ENCODE assay signal across 23 cellular contexts in the genomic region with DNA sequence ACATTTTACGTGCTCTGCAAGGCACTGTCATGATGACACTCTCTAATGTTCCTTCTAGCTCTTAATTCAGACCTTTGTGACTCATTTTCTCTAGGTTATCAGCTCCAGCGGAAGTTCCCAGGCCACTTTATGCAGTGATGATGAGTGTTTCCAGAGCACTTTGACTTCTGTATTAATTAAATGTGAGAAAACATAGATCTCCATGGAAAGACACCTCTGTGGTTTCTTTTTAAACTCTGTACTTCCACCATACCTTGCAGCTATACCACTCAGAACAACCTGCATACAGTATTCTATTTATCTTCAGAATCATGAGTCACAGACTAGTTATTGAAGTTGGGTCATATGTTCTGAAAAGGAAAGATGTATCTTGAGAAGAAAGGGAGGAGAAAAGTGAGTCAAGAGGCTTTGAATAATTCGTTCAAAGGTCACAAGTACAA.
"Had no signal": no experiment of that assay in that cellular context is flagged by ENCODE, and none has a peak within 500 bp of the region (broad histone marks: within the 10 kb centered on the region; RNA-seq: fewer than 3 reads in every experiment).

No MANE protein-coding gene starts in this region.

- H3K4me3 ChIP-seq: ascending aorta, sigmoid colon, spleen, thoracic aorta, upper lobe of left lung had no signal

- H3K36me3 ChIP-seq: ascending aorta, brain microvascular endothelial cell, sigmoid colon, spleen, thoracic aorta, upper lobe of left lung, WERI-Rb-1 had no signal

- H3K9me3 ChIP-seq: ascending aorta, sigmoid colon, spleen, thoracic aorta, upper lobe of left lung had no signal

- H3K4me1 ChIP-seq: ascending aorta, sigmoid colon, spleen, upper lobe of left lung had no signal

- DNase-seq: activated CD4-positive, alpha-beta T cell treated with anti-CD3 and anti-CD28 coated beads, Interleukin-2, amount 10 ng/mL, durations not matched to agents 7 days and 5 days; activated CD4-positive, CD25-positive, alpha-beta regulatory T cell treated with anti-CD3 and anti-CD28 coated beads, Interleukin-2, amount 50 U/mL, for 72 hours; activated CD8-positive, alpha-beta T cell treated with anti-CD3 and anti-CD28 coated beads for 36 hours; brain microvascular endothelial cell; erythroblast; foreskin melanocyte; glutamatergic neuron; hypothalamus; left cardiac atrium; mesenchymal stem cell; naive thymus-derived CD4-positive, alpha-beta T cell; occipital lobe; sigmoid colon; spleen; stimulated activated CD4-positive, alpha-beta T cell treated with anti-CD3 and anti-CD28 coated beads, Interleukin-4, amount 100 ng/mL, for 24 hours; stimulated activated naive CD4-positive, alpha-beta T cell treated with Interleukin-2 at 50 U/mL for 16 hours; T-helper 1 cell; upper lobe of left lung; WERI-Rb-1 had no signal

- FAIRE-seq: TTC549 had no signal

- H3K27me3 ChIP-seq: ascending aorta, brain microvascular endothelial cell, sigmoid colon, spleen, upper lobe of left lung had no signal

- ATAC-seq: activated CD8-positive, alpha-beta T cell treated with anti-CD3 and anti-CD28 coated beads for 36 hours; activated naive CD4-positive, alpha-beta T cell treated with anti-CD3 and anti-CD28 coated beads, Interleukin-2, amount 50 U/mL, for 72 hours; left cardiac atrium; naive thymus-derived CD4-positive, alpha-beta T cell had no signal

- H3K27ac ChIP-seq: ascending aorta, brain microvascular endothelial cell, sigmoid colon, spleen, thoracic aorta, upper lobe of left lung, WERI-Rb-1 had no signal
